Comparison of ENCODE assay signal across 2 cellular contexts in the genomic region with DNA sequence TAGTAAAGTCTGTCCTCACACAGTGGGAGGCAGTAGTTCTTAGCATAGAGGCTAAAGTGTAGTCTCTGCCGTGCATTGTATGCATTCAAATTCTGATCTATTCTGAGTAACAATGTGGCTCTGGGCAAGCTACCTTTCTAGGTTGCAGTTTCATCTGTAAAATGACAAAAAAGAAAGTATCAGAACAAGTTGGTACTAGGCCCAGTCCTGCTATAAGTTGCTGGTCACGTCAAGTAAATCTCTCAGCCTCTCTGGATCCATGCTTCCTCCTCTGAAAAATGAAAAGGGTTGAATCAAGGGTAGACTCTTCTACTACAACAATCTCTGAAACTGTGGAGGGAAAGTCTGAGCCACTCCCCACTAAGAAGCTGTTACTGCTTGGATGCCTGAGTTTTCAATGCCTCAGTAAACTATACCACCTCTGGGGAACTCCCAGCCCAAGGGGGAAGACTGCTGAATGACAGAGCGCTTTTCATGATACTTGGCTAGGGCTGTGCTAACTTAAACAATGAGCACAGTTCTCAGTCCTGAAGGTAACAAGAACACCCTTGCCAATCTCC.
TF ChIP-seq lines count a peak whose summit lies in the region.

No MANE protein-coding gene starts in this region.

TF ChIP-seq in GM12891, 5 proteins besides CTCF, POLR2A, EP300 and RAD21:
- TF ChIP-seq TAF1 (IDR thresholded peaks at IDR 0.05; ENCODE audit: low read depth, low read length) (no peak; the same call in 1 of the 2 replicates), SPI1 (IDR thresholded peaks at IDR 0.05; ENCODE audit: low read depth, low read length) (no peak), POU2F2 (IDR thresholded peaks at IDR 0.05; ENCODE audit: low read depth, low read length) (peak; percentile 92), PAX5 (IDR thresholded peaks at IDR 0.05; ENCODE audit: insufficient read depth, low read length, severe bottlenecking) (no peak), POLR2AphosphoS5 (IDR thresholded peaks at IDR 0.05; ENCODE audit: low read depth, low read length) (0 out of 2 replicates have a peak, but pooled peaks have one; percentile 52)

TF ChIP-seq in GM12878, 131 proteins besides CTCF, POLR2A, EP300 and RAD21 (continues in another document):
- TF ChIP-seq IRF4 (IDR thresholded peaks at IDR 0.05; ENCODE audit: low read depth, low read length) = peak; percentile 46
- TF ChIP-seq TCF7 (IDR thresholded peaks at IDR 0.05; ENCODE audit: borderline replicate concordance) = no peak
- peak; percentile 52 to 61 for TF ChIP-seq IKZF2 (IDR thresholded peaks at IDR 0.05)
- no peak; the same call in 1 of the 2 replicates for TF ChIP-seq MXI1 (IDR thresholded peaks at IDR 0.05; ENCODE audit: low read depth, low read length)
- no peak for TF ChIP-seq SRF (IDR thresholded peaks at IDR 0.05; ENCODE audit: low read depth in 2 of 2, low read length in 2 of 2)
- TF ChIP-seq RCOR1 (conservative IDR thresholded peaks at IDR 0.05; ENCODE audit: low read depth, low read length) = 0 out of 2 replicates have a peak, but pooled peaks have one; percentile 10
- no peak for TF ChIP-seq ESRRA (IDR thresholded peaks at IDR 0.05; ENCODE audit: low read length)
- TF ChIP-seq, protein P1, sequence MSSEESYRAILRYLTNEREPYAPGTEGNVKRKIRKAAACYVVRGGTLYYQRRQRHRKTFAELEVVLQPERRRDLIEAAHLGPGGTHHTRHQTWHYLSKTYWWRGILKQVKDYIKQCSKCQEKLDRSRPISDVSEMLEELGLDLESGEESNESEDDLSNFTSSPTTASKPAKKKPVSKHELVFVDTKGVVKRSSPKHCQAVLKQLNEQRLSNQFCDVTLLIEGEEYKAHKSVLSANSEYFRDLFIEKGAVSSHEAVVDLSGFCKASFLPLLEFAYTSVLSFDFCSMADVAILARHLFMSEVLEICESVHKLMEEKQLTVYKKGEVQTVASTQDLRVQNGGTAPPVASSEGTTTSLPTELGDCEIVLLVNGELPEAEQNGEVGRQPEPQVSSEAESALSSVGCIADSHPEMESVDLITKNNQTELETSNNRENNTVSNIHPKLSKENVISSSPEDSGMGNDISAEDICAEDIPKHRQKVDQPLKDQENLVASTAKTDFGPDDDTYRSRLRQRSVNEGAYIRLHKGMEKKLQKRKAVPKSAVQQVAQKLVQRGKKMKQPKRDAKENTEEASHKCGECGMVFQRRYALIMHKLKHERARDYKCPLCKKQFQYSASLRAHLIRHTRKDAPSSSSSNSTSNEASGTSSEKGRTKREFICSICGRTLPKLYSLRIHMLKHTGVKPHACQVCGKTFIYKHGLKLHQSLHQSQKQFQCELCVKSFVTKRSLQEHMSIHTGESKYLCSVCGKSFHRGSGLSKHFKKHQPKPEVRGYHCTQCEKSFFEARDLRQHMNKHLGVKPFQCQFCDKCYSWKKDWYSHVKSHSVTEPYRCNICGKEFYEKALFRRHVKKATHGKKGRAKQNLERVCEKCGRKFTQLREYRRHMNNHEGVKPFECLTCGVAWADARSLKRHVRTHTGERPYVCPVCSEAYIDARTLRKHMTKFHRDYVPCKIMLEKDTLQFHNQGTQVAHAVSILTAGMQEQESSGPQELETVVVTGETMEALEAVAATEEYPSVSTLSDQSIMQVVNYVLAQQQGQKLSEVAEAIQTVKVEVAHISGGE (CRISPR knock-in tag; IDR thresholded peaks at IDR 0.05) = no peak
- TF ChIP-seq TCF12 (IDR thresholded peaks at IDR 0.05; ENCODE audit: low read depth, low read length) = 0 out of 2 replicates have a peak, but pooled peaks have one; percentile 10
- TF ChIP-seq RBBP5 (conservative IDR thresholded peaks at IDR 0.05) = no peak
- no peak for TF ChIP-seq GATAD2B (conservative IDR thresholded peaks at IDR 0.05; ENCODE audit: low read depth)
- TF ChIP-seq, protein P2, sequence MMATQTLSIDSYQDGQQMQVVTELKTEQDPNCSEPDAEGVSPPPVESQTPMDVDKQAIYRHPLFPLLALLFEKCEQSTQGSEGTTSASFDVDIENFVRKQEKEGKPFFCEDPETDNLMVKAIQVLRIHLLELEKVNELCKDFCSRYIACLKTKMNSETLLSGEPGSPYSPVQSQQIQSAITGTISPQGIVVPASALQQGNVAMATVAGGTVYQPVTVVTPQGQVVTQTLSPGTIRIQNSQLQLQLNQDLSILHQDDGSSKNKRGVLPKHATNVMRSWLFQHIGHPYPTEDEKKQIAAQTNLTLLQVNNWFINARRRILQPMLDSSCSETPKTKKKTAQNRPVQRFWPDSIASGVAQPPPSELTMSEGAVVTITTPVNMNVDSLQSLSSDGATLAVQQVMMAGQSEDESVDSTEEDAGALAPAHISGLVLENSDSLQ (IDR thresholded peaks at IDR 0.05) = peak; percentile 86
- peak; percentile 67; the same call in 1 of the 2 replicates for TF ChIP-seq CBX5 (IDR thresholded peaks at IDR 0.05; ENCODE audit: low read depth)
- peak; percentile 78 for TF ChIP-seq SMARCA5 (IDR thresholded peaks at IDR 0.05)
- TF ChIP-seq, protein P3, sequence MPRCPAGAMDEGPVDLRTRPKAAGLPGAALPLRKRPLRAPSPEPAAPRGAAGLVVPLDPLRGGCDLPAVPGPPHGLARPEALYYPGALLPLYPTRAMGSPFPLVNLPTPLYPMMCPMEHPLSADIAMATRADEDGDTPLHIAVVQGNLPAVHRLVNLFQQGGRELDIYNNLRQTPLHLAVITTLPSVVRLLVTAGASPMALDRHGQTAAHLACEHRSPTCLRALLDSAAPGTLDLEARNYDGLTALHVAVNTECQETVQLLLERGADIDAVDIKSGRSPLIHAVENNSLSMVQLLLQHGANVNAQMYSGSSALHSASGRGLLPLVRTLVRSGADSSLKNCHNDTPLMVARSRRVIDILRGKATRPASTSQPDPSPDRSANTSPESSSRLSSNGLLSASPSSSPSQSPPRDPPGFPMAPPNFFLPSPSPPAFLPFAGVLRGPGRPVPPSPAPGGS (IDR thresholded peaks at IDR 0.05; ENCODE audit: borderline replicate concordance, insufficient read depth, low read depth, low read length, poor library complexity, severe bottlenecking) = no peak
- TF ChIP-seq ZBED1 (IDR thresholded peaks at IDR 0.05; ENCODE audit: borderline replicate concordance) = peak; percentile 65; the same call in 1 of the 2 replicates
- 0 out of 2 replicates have a peak, but pooled peaks have one; percentile 28 for TF ChIP-seq TAF1 (IDR thresholded peaks at IDR 0.05; ENCODE audit: borderline replicate concordance, low read depth, low read length)
- TF ChIP-seq CREB1 (IDR thresholded peaks at IDR 0.05; ENCODE audit: low read depth) = 0 out of 2 replicates have a peak, but pooled peaks have one; percentile 35
- peak; percentile 91; the same call in 2 of the 3 replicates for TF ChIP-seq POU2F2 (IDR thresholded peaks at IDR 0.05; ENCODE audit: borderline replicate concordance, low read depth, low read length)
- TF ChIP-seq, protein P4, sequence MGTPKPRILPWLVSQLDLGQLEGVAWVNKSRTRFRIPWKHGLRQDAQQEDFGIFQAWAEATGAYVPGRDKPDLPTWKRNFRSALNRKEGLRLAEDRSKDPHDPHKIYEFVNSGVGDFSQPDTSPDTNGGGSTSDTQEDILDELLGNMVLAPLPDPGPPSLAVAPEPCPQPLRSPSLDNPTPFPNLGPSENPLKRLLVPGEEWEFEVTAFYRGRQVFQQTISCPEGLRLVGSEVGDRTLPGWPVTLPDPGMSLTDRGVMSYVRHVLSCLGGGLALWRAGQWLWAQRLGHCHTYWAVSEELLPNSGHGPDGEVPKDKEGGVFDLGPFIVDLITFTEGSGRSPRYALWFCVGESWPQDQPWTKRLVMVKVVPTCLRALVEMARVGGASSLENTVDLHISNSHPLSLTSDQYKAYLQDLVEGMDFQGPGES (IDR thresholded peaks at IDR 0.05) = no peak
- TF ChIP-seq, protein P5, sequence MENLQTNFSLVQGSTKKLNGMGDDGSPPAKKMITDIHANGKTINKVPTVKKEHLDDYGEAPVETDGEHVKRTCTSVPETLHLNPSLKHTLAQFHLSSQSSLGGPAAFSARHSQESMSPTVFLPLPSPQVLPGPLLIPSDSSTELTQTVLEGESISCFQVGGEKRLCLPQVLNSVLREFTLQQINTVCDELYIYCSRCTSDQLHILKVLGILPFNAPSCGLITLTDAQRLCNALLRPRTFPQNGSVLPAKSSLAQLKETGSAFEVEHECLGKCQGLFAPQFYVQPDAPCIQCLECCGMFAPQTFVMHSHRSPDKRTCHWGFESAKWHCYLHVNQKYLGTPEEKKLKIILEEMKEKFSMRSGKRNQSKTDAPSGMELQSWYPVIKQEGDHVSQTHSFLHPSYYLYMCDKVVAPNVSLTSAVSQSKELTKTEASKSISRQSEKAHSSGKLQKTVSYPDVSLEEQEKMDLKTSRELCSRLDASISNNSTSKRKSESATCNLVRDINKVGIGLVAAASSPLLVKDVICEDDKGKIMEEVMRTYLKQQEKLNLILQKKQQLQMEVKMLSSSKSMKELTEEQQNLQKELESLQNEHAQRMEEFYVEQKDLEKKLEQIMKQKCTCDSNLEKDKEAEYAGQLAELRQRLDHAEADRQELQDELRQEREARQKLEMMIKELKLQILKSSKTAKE (IDR thresholded peaks at IDR 0.05; ENCODE audit: low read depth, poor library complexity, severe bottlenecking) = peak; percentile 92
- TF ChIP-seq ZSCAN29 (IDR thresholded peaks at IDR 0.05) = no peak
- 0 out of 2 replicates have a peak, but pooled peaks have one; percentile 26 for TF ChIP-seq SPI1 (IDR thresholded peaks at IDR 0.05; ENCODE audit: borderline replicate concordance, insufficient read depth, low read depth, low read length)
- TF ChIP-seq, protein P6, sequence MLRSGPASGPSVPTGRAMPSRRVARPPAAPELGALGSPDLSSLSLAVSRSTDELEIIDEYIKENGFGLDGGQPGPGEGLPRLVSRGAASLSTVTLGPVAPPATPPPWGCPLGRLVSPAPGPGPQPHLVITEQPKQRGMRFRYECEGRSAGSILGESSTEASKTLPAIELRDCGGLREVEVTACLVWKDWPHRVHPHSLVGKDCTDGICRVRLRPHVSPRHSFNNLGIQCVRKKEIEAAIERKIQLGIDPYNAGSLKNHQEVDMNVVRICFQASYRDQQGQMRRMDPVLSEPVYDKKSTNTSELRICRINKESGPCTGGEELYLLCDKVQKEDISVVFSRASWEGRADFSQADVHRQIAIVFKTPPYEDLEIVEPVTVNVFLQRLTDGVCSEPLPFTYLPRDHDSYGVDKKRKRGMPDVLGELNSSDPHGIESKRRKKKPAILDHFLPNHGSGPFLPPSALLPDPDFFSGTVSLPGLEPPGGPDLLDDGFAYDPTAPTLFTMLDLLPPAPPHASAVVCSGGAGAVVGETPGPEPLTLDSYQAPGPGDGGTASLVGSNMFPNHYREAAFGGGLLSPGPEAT (IDR thresholded peaks at IDR 0.05; ENCODE audit: low read depth) = peak; percentile 87
- TF ChIP-seq, protein P7, sequence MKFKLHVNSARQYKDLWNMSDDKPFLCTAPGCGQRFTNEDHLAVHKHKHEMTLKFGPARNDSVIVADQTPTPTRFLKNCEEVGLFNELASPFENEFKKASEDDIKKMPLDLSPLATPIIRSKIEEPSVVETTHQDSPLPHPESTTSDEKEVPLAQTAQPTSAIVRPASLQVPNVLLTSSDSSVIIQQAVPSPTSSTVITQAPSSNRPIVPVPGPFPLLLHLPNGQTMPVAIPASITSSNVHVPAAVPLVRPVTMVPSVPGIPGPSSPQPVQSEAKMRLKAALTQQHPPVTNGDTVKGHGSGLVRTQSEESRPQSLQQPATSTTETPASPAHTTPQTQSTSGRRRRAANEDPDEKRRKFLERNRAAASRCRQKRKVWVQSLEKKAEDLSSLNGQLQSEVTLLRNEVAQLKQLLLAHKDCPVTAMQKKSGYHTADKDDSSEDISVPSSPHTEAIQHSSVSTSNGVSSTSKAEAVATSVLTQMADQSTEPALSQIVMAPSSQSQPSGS (IDR thresholded peaks at IDR 0.05; ENCODE audit: low read length) = peak; percentile 71; the same call in 1 of the 2 replicates
- no peak for TF ChIP-seq ZZZ3 (IDR thresholded peaks at IDR 0.05; ENCODE audit: control insufficient read depth, insufficient read length, low read depth)
- TF ChIP-seq, protein P8, sequence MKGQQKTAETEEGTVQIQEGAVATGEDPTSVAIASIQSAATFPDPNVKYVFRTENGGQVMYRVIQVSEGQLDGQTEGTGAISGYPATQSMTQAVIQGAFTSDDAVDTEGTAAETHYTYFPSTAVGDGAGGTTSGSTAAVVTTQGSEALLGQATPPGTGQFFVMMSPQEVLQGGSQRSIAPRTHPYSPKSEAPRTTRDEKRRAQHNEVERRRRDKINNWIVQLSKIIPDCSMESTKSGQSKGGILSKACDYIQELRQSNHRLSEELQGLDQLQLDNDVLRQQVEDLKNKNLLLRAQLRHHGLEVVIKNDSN (IDR thresholded peaks at IDR 0.05; ENCODE audit: borderline replicate concordance, extremely low read length, insufficient read depth, low read depth, low read length) = no peak
- TF ChIP-seq BMI1 (IDR thresholded peaks at IDR 0.05; ENCODE audit: borderline replicate concordance) = no peak
- TF ChIP-seq RELA (IDR thresholded peaks at IDR 0.05; ENCODE audit: borderline replicate concordance, partially characterized antibody) = peak; percentile 44
- no peak for TF ChIP-seq KLF5 (IDR thresholded peaks at IDR 0.05; ENCODE audit: partially characterized antibody)
- TF ChIP-seq RUNX3 (IDR thresholded peaks at IDR 0.05; ENCODE audit: low read length) = peak; percentile 44
- TF ChIP-seq ETV6 (conservative IDR thresholded peaks at IDR 0.05 in 1 of 2, IDR thresholded peaks at IDR 0.05 in 1 of 2; ENCODE audit: borderline replicate concordance in 1 of 2, low read depth in 1 of 2) = peak in 1 of 2 experiments; percentile 37; a peak in 2 of 4 replicates
- TF ChIP-seq, protein P9, sequence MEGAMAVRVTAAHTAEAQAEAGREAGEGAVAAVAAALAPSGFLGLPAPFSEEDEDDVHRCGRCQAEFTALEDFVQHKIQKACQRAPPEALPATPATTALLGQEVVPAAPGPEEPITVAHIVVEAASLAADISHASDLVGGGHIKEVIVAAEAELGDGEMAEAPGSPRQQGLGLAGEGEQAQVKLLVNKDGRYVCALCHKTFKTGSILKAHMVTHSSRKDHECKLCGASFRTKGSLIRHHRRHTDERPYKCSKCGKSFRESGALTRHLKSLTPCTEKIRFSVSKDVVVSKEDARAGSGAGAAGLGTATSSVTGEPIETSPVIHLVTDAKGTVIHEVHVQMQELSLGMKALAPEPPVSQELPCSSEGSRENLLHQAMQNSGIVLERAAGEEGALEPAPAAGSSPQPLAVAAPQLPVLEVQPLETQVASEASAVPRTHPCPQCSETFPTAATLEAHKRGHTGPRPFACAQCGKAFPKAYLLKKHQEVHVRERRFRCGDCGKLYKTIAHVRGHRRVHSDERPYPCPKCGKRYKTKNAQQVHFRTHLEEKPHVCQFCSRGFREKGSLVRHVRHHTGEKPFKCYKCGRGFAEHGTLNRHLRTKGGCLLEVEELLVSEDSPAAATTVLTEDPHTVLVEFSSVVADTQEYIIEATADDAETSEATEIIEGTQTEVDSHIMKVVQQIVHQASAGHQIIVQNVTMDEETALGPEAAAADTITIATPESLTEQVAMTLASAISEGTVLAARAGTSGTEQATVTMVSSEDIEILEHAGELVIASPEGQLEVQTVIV (IDR thresholded peaks at IDR 0.05; ENCODE audit: borderline replicate concordance, partially characterized antibody) = no peak
- no peak for TF ChIP-seq FOS (IDR thresholded peaks at IDR 0.05; ENCODE audit: borderline replicate concordance, extremely low read depth, insufficient read length)
- TF ChIP-seq YY1 (IDR thresholded peaks at IDR 0.05; ENCODE audit: low read depth, low read length) = peak; percentile 20; the same call in 1 of the 2 replicates
- peak; percentile 80 for TF ChIP-seq MEF2B (IDR thresholded peaks at IDR 0.05; ENCODE audit: partially characterized antibody, poor library complexity, severe bottlenecking)
- TF ChIP-seq MYB (IDR thresholded peaks at IDR 0.05; ENCODE audit: borderline replicate concordance, low read depth, low read length) = no peak
- TF ChIP-seq STAT1 (conservative IDR thresholded peaks at IDR 0.05) = 0 out of 2 replicates have a peak, but pooled peaks have one; percentile 64
- TF ChIP-seq ATF7 (IDR thresholded peaks at IDR 0.05; ENCODE audit: low read depth) = peak; percentile 70
- no peak for TF ChIP-seq RB1 (IDR thresholded peaks at IDR 0.05; ENCODE audit: borderline replicate concordance)
- no peak; the same call in 1 of the 2 replicates for TF ChIP-seq JUNB (IDR thresholded peaks at IDR 0.05)
- TF ChIP-seq FOXM1 (IDR thresholded peaks at IDR 0.05; ENCODE audit: low read depth, low read length) = peak; percentile 71
- TF ChIP-seq ZNF217 (IDR thresholded peaks at IDR 0.05) = peak; percentile 50; the same call in 1 of the 2 replicates
